ENCODE assay signal across 16 cellular contexts in the genomic region with DNA sequence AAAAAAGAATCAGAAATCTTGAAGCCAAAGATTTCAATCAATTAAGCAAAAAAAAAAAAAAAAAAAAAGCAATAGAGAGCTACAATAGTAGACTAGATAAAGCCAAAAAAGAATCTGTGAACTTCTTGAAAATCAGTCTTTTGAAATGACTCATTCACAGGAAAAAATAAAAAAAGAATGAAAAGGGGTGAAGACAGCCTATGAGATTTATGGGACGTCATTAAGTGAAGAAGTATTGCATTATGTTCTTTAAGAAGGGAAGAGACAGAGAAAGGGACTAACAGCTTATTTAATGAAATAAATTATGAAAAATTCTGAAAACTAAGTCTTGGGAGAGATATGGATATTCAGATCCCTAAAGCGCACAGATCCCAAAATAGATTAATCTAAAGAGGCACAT.
"Had no signal": no experiment of that assay in that cellular context is flagged by ENCODE, and none has a peak within 500 bp of the region (broad histone marks: within the 10 kb centered on the region; RNA-seq: fewer than 3 reads in every experiment).

No MANE protein-coding gene starts in this region.

- DNase-seq: cortex of kidney; effector memory CD4-positive, alpha-beta T cell; foreskin keratinocyte; immature natural killer cell; kidney glomerular epithelial cell; naive thymus-derived CD4-positive, alpha-beta T cell; psoas muscle; sigmoid colon; stimulated activated CD4-positive, alpha-beta T cell treated with anti-CD3 and anti-CD28 coated beads, Interleukin-2, amount 100 ng/mL, for 48 hours; stimulated activated naive CD8-positive, alpha-beta T cell treated with anti-CD3 and anti-CD28 coated beads, Interleukin-15, Interleukin-2, amounts not matched to agents 100 U/mL and 50 U/mL, for 24 hours; thyroid gland had no signal

- H3K9me3 ChIP-seq: neutrophil, thyroid gland had no signal

- H3K36me3 ChIP-seq: neutrophil, suprapubic skin had no signal

- H3K4me1 ChIP-seq: foreskin keratinocyte, psoas muscle, sigmoid colon, suprapubic skin, thyroid gland had no signal

- H3K4me3 ChIP-seq: psoas muscle, sigmoid colon, smooth muscle cell, suprapubic skin, thyroid gland had no signal

- H3K27me3 ChIP-seq: foreskin keratinocyte, neutrophil, sigmoid colon, suprapubic skin, thyroid gland had no signal

- H3K27ac ChIP-seq: foreskin keratinocyte, neutrophil, psoas muscle, sigmoid colon, suprapubic skin, thyroid gland had no signal

- ATAC-seq: esophagus mucosa; foreskin keratinocyte; naive thymus-derived CD4-positive, alpha-beta T cell; psoas muscle; stimulated activated effector memory CD8-positive, alpha-beta T cell treated with anti-CD3 and anti-CD28 coated beads, Interleukin-12 subunit alpha, Interleukin-12 subunit beta, amount 100 ng/mL, for 72 hours; stimulated activated naive CD8-positive, alpha-beta T cell treated with anti-CD3 and anti-CD28 coated beads, Interleukin-15, Interleukin-2, amounts not matched to agents 100 U/mL and 50 U/mL, for 24 hours had no signal
